ENCODE assay signal across 1 cellular context in genomic region chr2:171159326-171160118, GRCh38.
TF ChIP-seq lines count a peak whose summit lies in the region.

No MANE protein-coding gene starts in this region.

TF ChIP-seq in K562, 482 proteins besides CTCF, POLR2A, EP300 and RAD21 (continued from another document and continues in another):
- TF ChIP-seq, protein P1, sequence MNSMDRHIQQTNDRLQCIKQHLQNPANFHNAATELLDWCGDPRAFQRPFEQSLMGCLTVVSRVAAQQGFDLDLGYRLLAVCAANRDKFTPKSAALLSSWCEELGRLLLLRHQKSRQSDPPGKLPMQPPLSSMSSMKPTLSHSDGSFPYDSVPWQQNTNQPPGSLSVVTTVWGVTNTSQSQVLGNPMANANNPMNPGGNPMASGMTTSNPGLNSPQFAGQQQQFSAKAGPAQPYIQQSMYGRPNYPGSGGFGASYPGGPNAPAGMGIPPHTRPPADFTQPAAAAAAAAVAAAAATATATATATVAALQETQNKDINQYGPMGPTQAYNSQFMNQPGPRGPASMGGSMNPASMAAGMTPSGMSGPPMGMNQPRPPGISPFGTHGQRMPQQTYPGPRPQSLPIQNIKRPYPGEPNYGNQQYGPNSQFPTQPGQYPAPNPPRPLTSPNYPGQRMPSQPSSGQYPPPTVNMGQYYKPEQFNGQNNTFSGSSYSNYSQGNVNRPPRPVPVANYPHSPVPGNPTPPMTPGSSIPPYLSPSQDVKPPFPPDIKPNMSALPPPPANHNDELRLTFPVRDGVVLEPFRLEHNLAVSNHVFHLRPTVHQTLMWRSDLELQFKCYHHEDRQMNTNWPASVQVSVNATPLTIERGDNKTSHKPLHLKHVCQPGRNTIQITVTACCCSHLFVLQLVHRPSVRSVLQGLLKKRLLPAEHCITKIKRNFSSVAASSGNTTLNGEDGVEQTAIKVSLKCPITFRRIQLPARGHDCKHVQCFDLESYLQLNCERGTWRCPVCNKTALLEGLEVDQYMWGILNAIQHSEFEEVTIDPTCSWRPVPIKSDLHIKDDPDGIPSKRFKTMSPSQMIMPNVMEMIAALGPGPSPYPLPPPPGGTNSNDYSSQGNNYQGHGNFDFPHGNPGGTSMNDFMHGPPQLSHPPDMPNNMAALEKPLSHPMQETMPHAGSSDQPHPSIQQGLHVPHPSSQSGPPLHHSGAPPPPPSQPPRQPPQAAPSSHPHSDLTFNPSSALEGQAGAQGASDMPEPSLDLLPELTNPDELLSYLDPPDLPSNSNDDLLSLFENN (IDR thresholded peaks at IDR 0.05; ENCODE audit: low read depth in 2 of 2, low read length in 2 of 2): no peak
- TF ChIP-seq THAP12 (CRISPR knock-in tag; IDR thresholded peaks at IDR 0.05) (peak; percentile 45; the same call in 1 of the 2 replicates), SAFB (IDR thresholded peaks at IDR 0.05; ENCODE audit: borderline replicate concordance, low read depth, low read length) (0 out of 2 replicates have a peak, but pooled peaks have one; percentile 21), ZFX (CRISPR knock-in tag; IDR thresholded peaks at IDR 0.05) (no peak), HNRNPL (IDR thresholded peaks at IDR 0.05; ENCODE audit: low read depth, low read length) (peak; percentile 36; the same call in 1 of the 2 replicates), PURB (CRISPR knock-in tag; IDR thresholded peaks at IDR 0.05; ENCODE audit: low read depth) (no peak), ZNF764 (CRISPR knock-in tag; IDR thresholded peaks at IDR 0.05; ENCODE audit: low read depth) (no peak), PHTF2 (CRISPR knock-in tag; IDR thresholded peaks at IDR 0.05) (no peak), ZNF217 (CRISPR knock-in tag; IDR thresholded peaks at IDR 0.05) (no peak), U2AF1 (optimal IDR thresholded peaks at IDR 0.05; ENCODE audit: low read depth, low read length) (no peak), IFI16 (CRISPR knock-in tag; IDR thresholded peaks at IDR 0.05) (no peak), PREB (CRISPR knock-in tag; IDR thresholded peaks at IDR 0.05) (no peak), FOXJ2 (tag; IDR thresholded peaks at IDR 0.05) (no peak), ZNF699 (CRISPR knock-in tag; IDR thresholded peaks at IDR 0.05; ENCODE audit: insufficient replicate concordance) (no peak), RNF2 (IDR thresholded peaks at IDR 0.05) (peak; percentile 29; the same call in 1 of the 2 replicates), NFYB (IDR thresholded peaks at IDR 0.05; ENCODE audit: extremely low read depth, insufficient read length) (no peak), RAD51 (IDR thresholded peaks at IDR 0.05; ENCODE audit: borderline replicate concordance, low read depth) (no peak), ETV1 (tag; conservative IDR thresholded peaks at IDR 0.05; ENCODE audit: low read depth) (no peak), GATAD2A (IDR thresholded peaks at IDR 0.05) (peak; percentile 32; the same call in 1 of the 2 replicates), CBFB (CRISPR knock-in tag; IDR thresholded peaks at IDR 0.05) (no peak), BRF2 (IDR thresholded peaks at IDR 0.05; ENCODE audit: borderline replicate concordance, insufficient read depth, insufficient read length) (no peak), CREB5 (CRISPR knock-in tag; IDR thresholded peaks at IDR 0.05) (no peak), ZNF407 (IDR thresholded peaks at IDR 0.05; ENCODE audit: low read depth) (no peak), MTA1 (IDR thresholded peaks at IDR 0.05; ENCODE audit: borderline replicate concordance) (no peak)
- TF ChIP-seq, protein P2, sequence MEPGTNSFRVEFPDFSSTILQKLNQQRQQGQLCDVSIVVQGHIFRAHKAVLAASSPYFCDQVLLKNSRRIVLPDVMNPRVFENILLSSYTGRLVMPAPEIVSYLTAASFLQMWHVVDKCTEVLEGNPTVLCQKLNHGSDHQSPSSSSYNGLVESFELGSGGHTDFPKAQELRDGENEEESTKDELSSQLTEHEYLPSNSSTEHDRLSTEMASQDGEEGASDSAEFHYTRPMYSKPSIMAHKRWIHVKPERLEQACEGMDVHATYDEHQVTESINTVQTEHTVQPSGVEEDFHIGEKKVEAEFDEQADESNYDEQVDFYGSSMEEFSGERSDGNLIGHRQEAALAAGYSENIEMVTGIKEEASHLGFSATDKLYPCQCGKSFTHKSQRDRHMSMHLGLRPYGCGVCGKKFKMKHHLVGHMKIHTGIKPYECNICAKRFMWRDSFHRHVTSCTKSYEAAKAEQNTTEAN (CRISPR knock-in tag; IDR thresholded peaks at IDR 0.05): no peak
- TF ChIP-seq, protein P3, sequence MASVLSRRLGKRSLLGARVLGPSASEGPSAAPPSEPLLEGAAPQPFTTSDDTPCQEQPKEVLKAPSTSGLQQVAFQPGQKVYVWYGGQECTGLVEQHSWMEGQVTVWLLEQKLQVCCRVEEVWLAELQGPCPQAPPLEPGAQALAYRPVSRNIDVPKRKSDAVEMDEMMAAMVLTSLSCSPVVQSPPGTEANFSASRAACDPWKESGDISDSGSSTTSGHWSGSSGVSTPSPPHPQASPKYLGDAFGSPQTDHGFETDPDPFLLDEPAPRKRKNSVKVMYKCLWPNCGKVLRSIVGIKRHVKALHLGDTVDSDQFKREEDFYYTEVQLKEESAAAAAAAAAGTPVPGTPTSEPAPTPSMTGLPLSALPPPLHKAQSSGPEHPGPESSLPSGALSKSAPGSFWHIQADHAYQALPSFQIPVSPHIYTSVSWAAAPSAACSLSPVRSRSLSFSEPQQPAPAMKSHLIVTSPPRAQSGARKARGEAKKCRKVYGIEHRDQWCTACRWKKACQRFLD (CRISPR knock-in tag; IDR thresholded peaks at IDR 0.05): no peak
- TF ChIP-seq, protein P4, sequence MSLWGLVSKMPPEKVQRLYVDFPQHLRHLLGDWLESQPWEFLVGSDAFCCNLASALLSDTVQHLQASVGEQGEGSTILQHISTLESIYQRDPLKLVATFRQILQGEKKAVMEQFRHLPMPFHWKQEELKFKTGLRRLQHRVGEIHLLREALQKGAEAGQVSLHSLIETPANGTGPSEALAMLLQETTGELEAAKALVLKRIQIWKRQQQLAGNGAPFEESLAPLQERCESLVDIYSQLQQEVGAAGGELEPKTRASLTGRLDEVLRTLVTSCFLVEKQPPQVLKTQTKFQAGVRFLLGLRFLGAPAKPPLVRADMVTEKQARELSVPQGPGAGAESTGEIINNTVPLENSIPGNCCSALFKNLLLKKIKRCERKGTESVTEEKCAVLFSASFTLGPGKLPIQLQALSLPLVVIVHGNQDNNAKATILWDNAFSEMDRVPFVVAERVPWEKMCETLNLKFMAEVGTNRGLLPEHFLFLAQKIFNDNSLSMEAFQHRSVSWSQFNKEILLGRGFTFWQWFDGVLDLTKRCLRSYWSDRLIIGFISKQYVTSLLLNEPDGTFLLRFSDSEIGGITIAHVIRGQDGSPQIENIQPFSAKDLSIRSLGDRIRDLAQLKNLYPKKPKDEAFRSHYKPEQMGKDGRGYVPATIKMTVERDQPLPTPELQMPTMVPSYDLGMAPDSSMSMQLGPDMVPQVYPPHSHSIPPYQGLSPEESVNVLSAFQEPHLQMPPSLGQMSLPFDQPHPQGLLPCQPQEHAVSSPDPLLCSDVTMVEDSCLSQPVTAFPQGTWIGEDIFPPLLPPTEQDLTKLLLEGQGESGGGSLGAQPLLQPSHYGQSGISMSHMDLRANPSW (CRISPR knock-in tag; IDR thresholded peaks at IDR 0.05): no peak
